Comparison of ENCODE assay signal across 1 cellular context in the genomic region with DNA sequence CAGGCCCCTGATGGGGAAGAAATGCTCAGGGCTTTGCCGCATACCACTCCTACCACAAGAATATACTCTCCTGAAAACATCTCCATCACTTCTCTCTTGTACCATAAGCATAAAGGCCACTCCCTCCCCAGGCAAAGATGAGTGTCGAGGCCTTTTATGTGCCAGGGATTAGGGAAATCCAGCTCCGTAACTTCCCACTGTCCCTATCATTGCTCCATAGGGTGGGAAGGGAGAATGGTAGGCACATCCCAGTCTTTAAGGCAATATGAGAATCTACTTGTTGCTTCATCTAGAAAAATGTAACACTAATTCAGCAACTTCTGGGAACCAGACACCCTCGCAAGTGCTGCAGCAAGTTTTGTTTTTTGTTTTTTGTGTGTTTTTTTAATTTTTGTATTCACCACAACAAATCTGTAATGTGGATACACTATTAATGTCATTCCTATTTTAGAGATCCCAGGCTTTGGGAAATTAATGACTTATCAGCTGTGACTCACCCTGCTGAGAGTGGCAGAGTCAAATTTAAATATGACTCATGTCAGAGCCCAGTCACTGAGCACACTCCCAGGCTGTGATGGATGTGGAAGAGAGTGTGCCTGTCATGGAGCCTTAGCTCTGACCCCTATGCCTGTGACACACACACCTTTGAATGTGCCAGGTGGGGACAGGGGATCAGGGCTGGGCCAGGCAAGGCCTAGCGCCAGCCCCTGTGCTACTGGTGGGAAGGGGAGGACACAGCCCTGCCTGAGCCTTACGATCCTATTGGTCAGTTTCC.
TF ChIP-seq lines count a peak whose summit lies in the region.

No MANE protein-coding gene starts in this region.

TF ChIP-seq in HepG2, 621 proteins besides CTCF, POLR2A, EP300 and RAD21:
- TF ChIP-seq, protein P1, sequence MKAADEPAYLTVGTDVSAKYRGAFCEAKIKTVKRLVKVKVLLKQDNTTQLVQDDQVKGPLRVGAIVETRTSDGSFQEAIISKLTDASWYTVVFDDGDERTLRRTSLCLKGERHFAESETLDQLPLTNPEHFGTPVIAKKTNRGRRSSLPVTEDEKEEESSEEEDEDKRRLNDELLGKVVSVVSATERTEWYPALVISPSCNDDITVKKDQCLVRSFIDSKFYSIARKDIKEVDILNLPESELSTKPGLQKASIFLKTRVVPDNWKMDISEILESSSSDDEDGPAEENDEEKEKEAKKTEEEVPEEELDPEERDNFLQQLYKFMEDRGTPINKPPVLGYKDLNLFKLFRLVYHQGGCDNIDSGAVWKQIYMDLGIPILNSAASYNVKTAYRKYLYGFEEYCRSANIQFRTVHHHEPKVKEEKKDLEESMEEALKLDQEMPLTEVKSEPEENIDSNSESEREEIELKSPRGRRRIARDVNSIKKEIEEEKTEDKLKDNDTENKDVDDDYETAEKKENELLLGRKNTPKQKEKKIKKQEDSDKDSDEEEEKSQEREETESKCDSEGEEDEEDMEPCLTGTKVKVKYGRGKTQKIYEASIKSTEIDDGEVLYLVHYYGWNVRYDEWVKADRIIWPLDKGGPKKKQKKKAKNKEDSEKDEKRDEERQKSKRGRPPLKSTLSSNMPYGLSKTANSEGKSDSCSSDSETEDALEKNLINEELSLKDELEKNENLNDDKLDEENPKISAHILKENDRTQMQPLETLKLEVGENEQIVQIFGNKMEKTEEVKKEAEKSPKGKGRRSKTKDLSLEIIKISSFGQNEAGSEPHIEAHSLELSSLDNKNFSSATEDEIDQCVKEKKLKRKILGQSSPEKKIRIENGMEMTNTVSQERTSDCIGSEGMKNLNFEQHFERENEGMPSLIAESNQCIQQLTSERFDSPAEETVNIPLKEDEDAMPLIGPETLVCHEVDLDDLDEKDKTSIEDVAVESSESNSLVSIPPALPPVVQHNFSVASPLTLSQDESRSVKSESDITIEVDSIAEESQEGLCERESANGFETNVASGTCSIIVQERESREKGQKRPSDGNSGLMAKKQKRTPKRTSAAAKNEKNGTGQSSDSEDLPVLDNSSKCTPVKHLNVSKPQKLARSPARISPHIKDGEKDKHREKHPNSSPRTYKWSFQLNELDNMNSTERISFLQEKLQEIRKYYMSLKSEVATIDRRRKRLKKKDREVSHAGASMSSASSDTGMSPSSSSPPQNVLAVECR (CRISPR knock-in tag; IDR thresholded peaks at IDR 0.05; ENCODE audit: borderline replicate concordance), result 0 out of 2 replicates have a peak, but pooled peaks have one; percentile 1
- TF ChIP-seq FOSL2 (CRISPR knock-in tag; IDR thresholded peaks at IDR 0.05), result peak; percentile 97
- TF ChIP-seq, protein P2, sequence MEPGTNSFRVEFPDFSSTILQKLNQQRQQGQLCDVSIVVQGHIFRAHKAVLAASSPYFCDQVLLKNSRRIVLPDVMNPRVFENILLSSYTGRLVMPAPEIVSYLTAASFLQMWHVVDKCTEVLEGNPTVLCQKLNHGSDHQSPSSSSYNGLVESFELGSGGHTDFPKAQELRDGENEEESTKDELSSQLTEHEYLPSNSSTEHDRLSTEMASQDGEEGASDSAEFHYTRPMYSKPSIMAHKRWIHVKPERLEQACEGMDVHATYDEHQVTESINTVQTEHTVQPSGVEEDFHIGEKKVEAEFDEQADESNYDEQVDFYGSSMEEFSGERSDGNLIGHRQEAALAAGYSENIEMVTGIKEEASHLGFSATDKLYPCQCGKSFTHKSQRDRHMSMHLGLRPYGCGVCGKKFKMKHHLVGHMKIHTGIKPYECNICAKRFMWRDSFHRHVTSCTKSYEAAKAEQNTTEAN (CRISPR knock-in tag; conservative IDR thresholded peaks at IDR 0.05), result 0 out of 2 replicates have a peak, but pooled peaks have one; percentile 58
- peak; percentile 37; the same call in 1 of the 2 replicates for TF ChIP-seq SALL1 (CRISPR knock-in tag; IDR thresholded peaks at IDR 0.05)
- TF ChIP-seq NBN (conservative IDR thresholded peaks at IDR 0.05), result no peak
- TF ChIP-seq, protein P3, sequence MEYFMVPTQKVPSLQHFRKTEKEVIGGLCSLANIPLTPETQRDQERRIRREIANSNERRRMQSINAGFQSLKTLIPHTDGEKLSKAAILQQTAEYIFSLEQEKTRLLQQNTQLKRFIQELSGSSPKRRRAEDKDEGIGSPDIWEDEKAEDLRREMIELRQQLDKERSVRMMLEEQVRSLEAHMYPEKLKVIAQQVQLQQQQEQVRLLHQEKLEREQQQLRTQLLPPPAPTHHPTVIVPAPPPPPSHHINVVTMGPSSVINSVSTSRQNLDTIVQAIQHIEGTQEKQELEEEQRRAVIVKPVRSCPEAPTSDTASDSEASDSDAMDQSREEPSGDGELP (IDR thresholded peaks at IDR 0.05; ENCODE audit: borderline replicate concordance, low read depth), result peak; percentile 25; the same call in 1 of the 2 replicates
- TF ChIP-seq ZBTB7A (CRISPR knock-in tag; IDR thresholded peaks at IDR 0.05), result no peak
- peak; percentile 60 for TF ChIP-seq SAP130 (CRISPR knock-in tag; IDR thresholded peaks at IDR 0.05; ENCODE audit: low read depth)
- TF ChIP-seq GTF2F1 (IDR thresholded peaks at IDR 0.05; ENCODE audit: low read length), result no peak
- TF ChIP-seq, protein P4, sequence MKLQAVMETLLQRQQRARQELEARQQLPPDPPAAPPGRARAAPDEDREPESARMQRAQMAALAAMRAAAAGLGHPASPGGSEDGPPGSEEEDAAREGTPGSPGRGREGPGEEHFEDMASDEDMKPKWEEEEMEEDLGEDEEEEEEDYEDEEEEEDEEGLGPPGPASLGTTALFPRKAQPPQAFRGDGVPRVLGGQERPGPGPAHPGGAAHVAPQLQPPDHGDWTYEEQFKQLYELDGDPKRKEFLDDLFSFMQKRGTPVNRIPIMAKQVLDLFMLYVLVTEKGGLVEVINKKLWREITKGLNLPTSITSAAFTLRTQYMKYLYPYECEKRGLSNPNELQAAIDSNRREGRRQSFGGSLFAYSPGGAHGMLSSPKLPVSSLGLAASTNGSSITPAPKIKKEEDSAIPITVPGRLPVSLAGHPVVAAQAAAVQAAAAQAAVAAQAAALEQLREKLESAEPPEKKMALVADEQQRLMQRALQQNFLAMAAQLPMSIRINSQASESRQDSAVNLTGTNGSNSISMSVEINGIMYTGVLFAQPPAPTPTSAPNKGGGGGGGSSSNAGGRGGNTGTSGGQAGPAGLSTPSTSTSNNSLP (IDR thresholded peaks at IDR 0.05; ENCODE audit: low read depth, low read length), result peak; percentile 32; the same call in 1 of the 2 replicates
- TF ChIP-seq ZFY (CRISPR knock-in tag; IDR thresholded peaks at IDR 0.05), result no peak
- TF ChIP-seq CREB1 (IDR thresholded peaks at IDR 0.05), result peak; percentile 72
- no peak for TF ChIP-seq CREB1 (CRISPR knock-in tag; IDR thresholded peaks at IDR 0.05)
- peak; percentile 45; the same call in 1 of the 2 replicates for TF ChIP-seq FOSL1 (CRISPR knock-in tag; IDR thresholded peaks at IDR 0.05; ENCODE audit: borderline replicate concordance)
- peak; percentile 42; the same call in 1 of the 3 replicates for TF ChIP-seq MXI1 (IDR thresholded peaks at IDR 0.05; ENCODE audit: borderline replicate concordance, low read depth, low read length)
- TF ChIP-seq JUND (CRISPR knock-in tag; IDR thresholded peaks at IDR 0.05), result peak; percentile 63; the same call in 1 of the 2 replicates
- TF ChIP-seq, protein P5, sequence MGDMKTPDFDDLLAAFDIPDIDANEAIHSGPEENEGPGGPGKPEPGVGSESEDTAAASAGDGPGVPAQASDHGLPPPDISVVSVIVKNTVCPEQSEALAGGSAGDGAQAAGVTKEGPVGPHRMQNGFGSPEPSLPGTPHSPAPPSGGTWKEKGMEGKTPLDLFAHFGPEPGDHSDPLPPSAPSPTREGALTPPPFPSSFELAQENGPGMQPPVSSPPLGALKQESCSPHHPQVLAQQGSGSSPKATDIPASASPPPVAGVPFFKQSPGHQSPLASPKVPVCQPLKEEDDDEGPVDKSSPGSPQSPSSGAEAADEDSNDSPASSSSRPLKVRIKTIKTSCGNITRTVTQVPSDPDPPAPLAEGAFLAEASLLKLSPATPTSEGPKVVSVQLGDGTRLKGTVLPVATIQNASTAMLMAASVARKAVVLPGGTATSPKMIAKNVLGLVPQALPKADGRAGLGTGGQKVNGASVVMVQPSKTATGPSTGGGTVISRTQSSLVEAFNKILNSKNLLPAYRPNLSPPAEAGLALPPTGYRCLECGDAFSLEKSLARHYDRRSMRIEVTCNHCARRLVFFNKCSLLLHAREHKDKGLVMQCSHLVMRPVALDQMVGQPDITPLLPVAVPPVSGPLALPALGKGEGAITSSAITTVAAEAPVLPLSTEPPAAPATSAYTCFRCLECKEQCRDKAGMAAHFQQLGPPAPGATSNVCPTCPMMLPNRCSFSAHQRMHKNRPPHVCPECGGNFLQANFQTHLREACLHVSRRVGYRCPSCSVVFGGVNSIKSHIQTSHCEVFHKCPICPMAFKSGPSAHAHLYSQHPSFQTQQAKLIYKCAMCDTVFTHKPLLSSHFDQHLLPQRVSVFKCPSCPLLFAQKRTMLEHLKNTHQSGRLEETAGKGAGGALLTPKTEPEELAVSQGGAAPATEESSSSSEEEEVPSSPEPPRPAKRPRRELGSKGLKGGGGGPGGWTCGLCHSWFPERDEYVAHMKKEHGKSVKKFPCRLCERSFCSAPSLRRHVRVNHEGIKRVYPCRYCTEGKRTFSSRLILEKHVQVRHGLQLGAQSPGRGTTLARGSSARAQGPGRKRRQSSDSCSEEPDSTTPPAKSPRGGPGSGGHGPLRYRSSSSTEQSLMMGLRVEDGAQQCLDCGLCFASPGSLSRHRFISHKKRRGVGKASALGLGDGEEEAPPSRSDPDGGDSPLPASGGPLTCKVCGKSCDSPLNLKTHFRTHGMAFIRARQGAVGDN (CRISPR knock-in tag; IDR thresholded peaks at IDR 0.05), result peak; percentile 53
- no peak for TF ChIP-seq ZNF225 (CRISPR knock-in tag; IDR thresholded peaks at IDR 0.05)
- TF ChIP-seq, protein P6, sequence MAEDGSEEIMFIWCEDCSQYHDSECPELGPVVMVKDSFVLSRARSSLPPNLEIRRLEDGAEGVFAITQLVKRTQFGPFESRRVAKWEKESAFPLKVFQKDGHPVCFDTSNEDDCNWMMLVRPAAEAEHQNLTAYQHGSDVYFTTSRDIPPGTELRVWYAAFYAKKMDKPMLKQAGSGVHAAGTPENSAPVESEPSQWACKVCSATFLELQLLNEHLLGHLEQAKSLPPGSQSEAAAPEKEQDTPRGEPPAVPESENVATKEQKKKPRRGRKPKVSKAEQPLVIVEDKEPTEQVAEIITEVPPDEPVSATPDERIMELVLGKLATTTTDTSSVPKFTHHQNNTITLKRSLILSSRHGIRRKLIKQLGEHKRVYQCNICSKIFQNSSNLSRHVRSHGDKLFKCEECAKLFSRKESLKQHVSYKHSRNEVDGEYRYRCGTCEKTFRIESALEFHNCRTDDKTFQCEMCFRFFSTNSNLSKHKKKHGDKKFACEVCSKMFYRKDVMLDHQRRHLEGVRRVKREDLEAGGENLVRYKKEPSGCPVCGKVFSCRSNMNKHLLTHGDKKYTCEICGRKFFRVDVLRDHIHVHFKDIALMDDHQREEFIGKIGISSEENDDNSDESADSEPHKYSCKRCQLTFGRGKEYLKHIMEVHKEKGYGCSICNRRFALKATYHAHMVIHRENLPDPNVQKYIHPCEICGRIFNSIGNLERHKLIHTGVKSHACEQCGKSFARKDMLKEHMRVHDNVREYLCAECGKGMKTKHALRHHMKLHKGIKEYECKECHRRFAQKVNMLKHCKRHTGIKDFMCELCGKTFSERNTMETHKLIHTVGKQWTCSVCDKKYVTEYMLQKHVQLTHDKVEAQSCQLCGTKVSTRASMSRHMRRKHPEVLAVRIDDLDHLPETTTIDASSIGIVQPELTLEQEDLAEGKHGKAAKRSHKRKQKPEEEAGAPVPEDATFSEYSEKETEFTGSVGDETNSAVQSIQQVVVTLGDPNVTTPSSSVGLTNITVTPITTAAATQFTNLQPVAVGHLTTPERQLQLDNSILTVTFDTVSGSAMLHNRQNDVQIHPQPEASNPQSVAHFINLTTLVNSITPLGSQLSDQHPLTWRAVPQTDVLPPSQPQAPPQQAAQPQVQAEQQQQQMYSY (CRISPR knock-in tag; IDR thresholded peaks at IDR 0.05), result peak; percentile 88
- TF ChIP-seq U2AF1 (optimal IDR thresholded peaks at IDR 0.05; ENCODE audit: low read depth, low read length), result no peak
- no peak for TF ChIP-seq ZBTB21 (CRISPR knock-in tag; IDR thresholded peaks at IDR 0.05)
